In the genomic region with DNA sequence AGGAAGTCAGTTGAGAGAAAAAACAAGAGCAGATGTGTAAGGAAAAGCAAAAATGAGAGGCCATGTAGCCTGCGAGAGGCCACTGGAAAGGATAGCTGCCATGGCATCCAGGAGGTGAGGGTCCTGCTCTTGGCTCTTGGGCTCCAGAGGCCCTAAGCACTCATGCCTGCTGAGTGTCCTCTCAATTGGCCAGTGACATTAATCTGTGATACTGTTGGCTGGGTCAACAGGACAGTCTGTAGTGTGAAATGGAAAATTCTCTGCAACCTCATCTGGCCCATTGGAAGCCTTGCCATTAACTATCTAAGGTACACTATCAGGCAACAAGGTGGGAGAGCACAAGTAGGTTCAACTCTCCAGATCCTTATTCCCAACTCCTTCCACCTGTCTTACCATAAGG, we compare ENCODE assay signal across 3 cellular contexts.
"Had no signal": no experiment of that assay in that cellular context is flagged by ENCODE, and none has a peak within 500 bp of the region (broad histone marks: within the 10 kb centered on the region; RNA-seq: fewer than 3 reads in every experiment).

No MANE protein-coding gene starts in this region.

- DNase-seq: GDM1, GF-D8 had no signal

- H3K4me3 ChIP-seq: GM12878 had no signal

- ATAC-seq: GM12878 had no signal
